In genomic region chr7:359776-360361, GRCh38 we compare ENCODE assay signal across 13 cellular contexts.
DNase-seq lines count a peak whose midpoint lies in the region; ATAC-seq lines count a peak whose summit lies in the region.
"Had no signal": no experiment of that assay in that cellular context is flagged by ENCODE, and none has a peak within 500 bp of the region (broad histone marks: within the 10 kb centered on the region; RNA-seq: fewer than 3 reads in every experiment).

No MANE protein-coding gene starts in this region.

- peaks cover 43% of the 10 kb centered on the region for H3K4me1 Mint-ChIP-seq in activated naive CD4-positive, alpha-beta T cell treated with anti-CD3 and anti-CD28 coated beads, Interleukin-2, amount 50 U/mL, for 24 hours
- peaks cover 33% of the 10 kb centered on the region for H3K4me1 Mint-ChIP-seq in T-helper 1 cell treated with Interleukin-12 subunit alpha and Interleukin-12 subunit beta and Interleukin-4 antibody, amounts not matched to agents 30 μg/mL and 1 μg/mL, for 36 hours (ENCODE audit: low read depth)
- H3K4me1 Mint-ChIP-seq in stimulated activated naive CD8-positive, alpha-beta T cell treated with anti-CD3 and anti-CD28 coated beads, Interleukin-15, Interleukin-2, amounts not matched to agents 100 ng/mL and 50 ng/mL, for 24 hours (ENCODE audit: low read depth) = peaks cover 48% of the 10 kb centered on the region

- WGBS in right cardiac atrium = 67% methylated on average over 25 of the region's 25 CpGs

- H3K27me3 ChIP-seq in right cardiac atrium (ENCODE audit: control insufficient read depth, insufficient read depth) = no peaks in the 10 kb centered on the region

- no peak for DNase-seq in activated naive CD4-positive, alpha-beta T cell treated with Interleukin-2 at 50 U/mL for 16 hours
- DNase-seq in right cardiac atrium = peak; percentile 5 to 28 (median 18)
- DNase-seq in NCI-H524 (lab: John Stamatoyannopoulos, UW) = no peak
- DNase-seq in NCI-H146 (lab: John Stamatoyannopoulos, UW) = no peak
- DNase-seq: effector CD4-positive, alpha-beta T cell; EL; NCI-H1694 treated with DMSO at 0.1 percent for 48 hours had no signal

- H3K9me3 ChIP-seq in right cardiac atrium (ENCODE audit: control insufficient read depth, low read length) = no peaks in the 10 kb centered on the region
- H3K9me3 ChIP-seq: neutrophil had no signal

- no peaks in the 10 kb centered on the region for H3K27me3 Mint-ChIP-seq in activated naive CD4-positive, alpha-beta T cell treated with anti-CD3 and anti-CD28 coated beads, Interleukin-2, amount 50 U/mL, for 24 hours
- no peaks in the 10 kb centered on the region for H3K27me3 Mint-ChIP-seq in T-helper 1 cell treated with Interleukin-12 subunit alpha and Interleukin-12 subunit beta and Interleukin-4 antibody, amounts not matched to agents 30 μg/mL and 1 μg/mL, for 36 hours (ENCODE audit: low read depth)
- H3K27me3 Mint-ChIP-seq in stimulated activated naive CD8-positive, alpha-beta T cell treated with anti-CD3 and anti-CD28 coated beads, Interleukin-15, Interleukin-2, amounts not matched to agents 100 ng/mL and 50 ng/mL, for 24 hours = no peaks in the 10 kb centered on the region

- peak overlapping the region; percentile 65 for H3K27ac Mint-ChIP-seq in activated naive CD4-positive, alpha-beta T cell treated with anti-CD3 and anti-CD28 coated beads, Interleukin-2, amount 50 U/mL, for 24 hours
- H3K27ac Mint-ChIP-seq in T-helper 1 cell treated with Interleukin-12 subunit alpha and Interleukin-12 subunit beta and Interleukin-4 antibody, amounts not matched to agents 30 μg/mL and 1 μg/mL, for 36 hours = no peak overlapping the region
- H3K27ac Mint-ChIP-seq in stimulated activated naive CD8-positive, alpha-beta T cell treated with anti-CD3 and anti-CD28 coated beads, Interleukin-15, Interleukin-2, amounts not matched to agents 100 ng/mL and 50 ng/mL, for 24 hours = peak overlapping the region; percentile 81

- H3K27ac ChIP-seq in right cardiac atrium (ENCODE audit: low read length) = no peak overlapping the region
- H3K27ac ChIP-seq: neutrophil had no signal

- intact Hi-C loops in right cardiac atrium (cut with DNase I) = no loop called here

- H3K4me3 Mint-ChIP-seq in activated naive CD4-positive, alpha-beta T cell treated with anti-CD3 and anti-CD28 coated beads, Interleukin-2, amount 50 U/mL, for 24 hours = peak overlapping the region; percentile 81
- H3K4me3 Mint-ChIP-seq in T-helper 1 cell treated with Interleukin-12 subunit alpha and Interleukin-12 subunit beta and Interleukin-4 antibody, amounts not matched to agents 30 μg/mL and 1 μg/mL, for 36 hours = peak overlapping the region; percentile 68
- H3K4me3 Mint-ChIP-seq in stimulated activated naive CD8-positive, alpha-beta T cell treated with anti-CD3 and anti-CD28 coated beads, Interleukin-15, Interleukin-2, amounts not matched to agents 100 ng/mL and 50 ng/mL, for 24 hours = peak overlapping the region; percentile 60
- H3K4me3 Mint-ChIP-seq: IgD-negative memory B cell had no signal

- H3K36me3 Mint-ChIP-seq in activated naive CD4-positive, alpha-beta T cell treated with anti-CD3 and anti-CD28 coated beads, Interleukin-2, amount 50 U/mL, for 24 hours = peaks cover 3% of the 10 kb centered on the region
- peaks cover 6% of the 10 kb centered on the region for H3K36me3 Mint-ChIP-seq in T-helper 1 cell treated with Interleukin-12 subunit alpha and Interleukin-12 subunit beta and Interleukin-4 antibody, amounts not matched to agents 30 μg/mL and 1 μg/mL, for 36 hours (ENCODE audit: low read depth)
- H3K36me3 Mint-ChIP-seq in stimulated activated naive CD8-positive, alpha-beta T cell treated with anti-CD3 and anti-CD28 coated beads, Interleukin-15, Interleukin-2, amounts not matched to agents 100 ng/mL and 50 ng/mL, for 24 hours (ENCODE audit: low read depth) = no peaks in the 10 kb centered on the region
- H3K36me3 Mint-ChIP-seq: IgD-negative memory B cell had no signal

- H3K9me3 Mint-ChIP-seq in activated naive CD4-positive, alpha-beta T cell treated with anti-CD3 and anti-CD28 coated beads, Interleukin-2, amount 50 U/mL, for 24 hours = peaks cover 4% of the 10 kb centered on the region
- H3K9me3 Mint-ChIP-seq in T-helper 1 cell treated with Interleukin-12 subunit alpha and Interleukin-12 subunit beta and Interleukin-4 antibody, amounts not matched to agents 30 μg/mL and 1 μg/mL, for 36 hours = peaks cover 6% of the 10 kb centered on the region
- no peaks in the 10 kb centered on the region for H3K9me3 Mint-ChIP-seq in stimulated activated naive CD8-positive, alpha-beta T cell treated with anti-CD3 and anti-CD28 coated beads, Interleukin-15, Interleukin-2, amounts not matched to agents 100 ng/mL and 50 ng/mL, for 24 hours

- ATAC-seq in right cardiac atrium (peak in 1 of 2 donors; percentile 25), HG02588 (IDR thresholded peaks at IDR 0.05; ENCODE audit: unreplicated experiment) (no peak)

- H3K4me3 ChIP-seq in right cardiac atrium (ENCODE audit: low read length) = no peak overlapping the region

- no peaks in the 10 kb centered on the region for H3K4me1 ChIP-seq in right cardiac atrium (ENCODE audit: control insufficient read depth, insufficient read depth, low read length)

Comparison
In these comparisons a context has a peak if more than half of its experiments do, and no peak if none do; other contexts are left out.
1. DNase-seq: peak in right cardiac atrium (3 of 3); none in activated naive CD4-positive, alpha-beta T cell treated with Interleukin-2 at 50 U/mL for 16 hours (single experiment), NCI-H524 (0 of 2) and NCI-H146 (single experiment).
2. Peak in every context shown above with its lines, with median percentiles within 50 percentile points of each other: H3K4me3 Mint-ChIP-seq.